ENCODE assay signal across 1 cellular context in genomic region chr12:43762596-43762995, GRCh38.
TF ChIP-seq lines count a peak whose summit lies in the region.

No MANE protein-coding gene starts in this region.

TF ChIP-seq in H1, 55 proteins besides CTCF, POLR2A, EP300 and RAD21:
- TF ChIP-seq JUND (IDR thresholded peaks at IDR 0.05; ENCODE audit: low read length) = peak; percentile 20; the same call in 1 of the 2 replicates
- 0 out of 2 replicates have a peak, but pooled peaks have one; percentile 25 for TF ChIP-seq TCF12 (IDR thresholded peaks at IDR 0.05; ENCODE audit: low read depth, low read length)
- TF ChIP-seq CTBP2 (IDR thresholded peaks at IDR 0.05; ENCODE audit: borderline replicate concordance, insufficient read depth, insufficient read length, low read length) = no peak
